In the genomic region with DNA sequence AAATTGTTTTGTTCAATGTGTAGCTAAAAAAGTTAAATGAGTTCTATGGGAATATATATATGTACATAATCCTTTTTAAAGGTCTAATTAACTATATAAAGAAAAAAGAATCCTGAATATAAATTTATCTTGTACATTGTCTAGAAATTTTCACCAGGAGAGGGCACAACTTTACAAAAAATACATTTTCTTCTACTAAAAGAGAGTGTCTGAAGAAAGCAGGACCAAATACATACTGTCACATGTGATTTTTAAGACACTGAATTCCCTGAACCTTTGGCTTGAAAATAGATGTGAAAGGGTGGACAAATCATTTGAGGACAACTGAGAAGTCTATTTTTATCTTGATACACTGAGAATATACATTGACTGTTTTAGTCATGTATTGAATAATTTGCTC, we compare ENCODE assay signal across 14 cellular contexts.
DNase-seq lines count a peak whose midpoint lies in the region; ATAC-seq and TF ChIP-seq lines count a peak whose summit lies in the region.
"Had no signal": no experiment of that assay in that cellular context is flagged by ENCODE, and none has a peak within 500 bp of the region (broad histone marks: within the 10 kb centered on the region; RNA-seq: fewer than 3 reads in every experiment).

No MANE protein-coding gene starts in this region.

- H3K27ac Mint-ChIP-seq in activated naive CD4-positive, alpha-beta T cell treated with anti-CD3 and anti-CD28 coated beads, Interleukin-2, amount 50 U/mL, for 72 hours: no peak overlapping the region
- H3K27ac Mint-ChIP-seq: activated naive CD8-positive, alpha-beta T cell had no signal

- no peak overlapping the region for H3K4me3 ChIP-seq in Panc1 (ENCODE audit: low read depth in 2 of 2, low read length in 2 of 2)

- H3K27ac ChIP-seq in C4-2B: no peak overlapping the region
- no peak overlapping the region for H3K27ac ChIP-seq in Panc1 (ENCODE audit: low read length)
- H3K27ac ChIP-seq: neutrophil had no signal

- ATAC-seq in GM21737 (IDR thresholded peaks at IDR 0.05; ENCODE audit: unreplicated experiment) (peak; percentile 57), Panc1 (no peak), left ventricle myocardium superior (no peak), GM21447 (IDR thresholded peaks at IDR 0.05; ENCODE audit: unreplicated experiment) (no peak)
- no peak for ATAC-seq in stimulated activated naive CD8-positive, alpha-beta T cell treated with anti-CD3 and anti-CD28 coated beads, Interleukin-15, Interleukin-2, amounts not matched to agents 100 U/mL and 50 U/mL, for 24 hours
- no peak for ATAC-seq in activated naive CD4-positive, alpha-beta T cell treated with anti-CD3 and anti-CD28 coated beads, Interleukin-2, amount 50 U/mL, for 72 hours

- H3K36me3 Mint-ChIP-seq in activated naive CD4-positive, alpha-beta T cell treated with anti-CD3 and anti-CD28 coated beads, Interleukin-2, amount 50 U/mL, for 72 hours: no peaks in the 10 kb centered on the region
- H3K36me3 Mint-ChIP-seq: activated naive CD8-positive, alpha-beta T cell had no signal

- CTCF ChIA-PET in Panc1 (lab: Charles Lee): no interaction called here

- H3K9me3 Mint-ChIP-seq in activated naive CD4-positive, alpha-beta T cell treated with anti-CD3 and anti-CD28 coated beads, Interleukin-2, amount 50 U/mL, for 72 hours: no peaks in the 10 kb centered on the region

- no peaks in the 10 kb centered on the region for H3K9me3 ChIP-seq in Panc1 (ENCODE audit: control insufficient read depth, insufficient read depth, low read depth, low read length)
- H3K9me3 ChIP-seq: neutrophil had no signal

- H3K4me1 ChIP-seq in Panc1 (ENCODE audit: control insufficient read depth, insufficient read depth, low read length): no peaks in the 10 kb centered on the region

- BruUV-seq in Panc1 (replicated peaks; lab: Mats Ljungman, UMichigan): no TSS peak

- in situ Hi-C loops in Panc1 (cut with HindIII; ENCODE audit: low pct_unique_long_range_greater_than_20kb, low sequenced_read_pairs): no loop called here

- POLR2A ChIA-PET in Panc1 (lab: Charles Lee): no interaction called here

- H3K27me3 ChIP-seq in Panc1 (ENCODE audit: control insufficient read depth, insufficient read depth, low read length): no peaks in the 10 kb centered on the region
- H3K27me3 ChIP-seq: neutrophil had no signal

- intact Hi-C loops in Panc1 (cut with micrococcal nuclease; ENCODE audit: unreplicated experiment) (loop anchor here (10.0 kb wide), 3 partner anchors 703 to 1173 kb away; no protein-coding TSS in a partner anchor), left ventricle myocardium superior (cut with micrococcal nuclease) (no loop called here)

- no peak for DNase-seq in Panc1 (ENCODE audit: low read depth, low spot score)
- DNase-seq in fibroblast of peridontal ligament (ENCODE audit: extremely low read depth): peak; percentile 39
- DNase-seq in stimulated activated naive CD8-positive, alpha-beta T cell treated with anti-CD3 and anti-CD28 coated beads, Interleukin-15, Interleukin-2, amounts not matched to agents 100 U/mL and 50 U/mL, for 24 hours: no peak
- DNase-seq in activated naive CD4-positive, alpha-beta T cell treated with anti-CD3 and anti-CD28 coated beads, Interleukin-2, amount 50 U/mL, for 72 hours (ENCODE audit: low spot score in 2 of 2): no peak
- DNase-seq in left ventricle myocardium superior: no peak
- DNase-seq: effector CD4-positive, alpha-beta T cell; H7; NCI-H1092 treated with DMSO at 0.1 percent for 48 hours; stimulated activated CD4-positive, alpha-beta T cell treated with anti-CD3 and anti-CD28 coated beads, Interleukin-4, amount 100 ng/mL, for 24 hours had no signal

- no peaks in the 10 kb centered on the region for H3K36me3 ChIP-seq in Panc1 (ENCODE audit: control insufficient read depth, insufficient read depth, low read length)
- H3K36me3 ChIP-seq: neutrophil had no signal

- TF ChIP-seq CTCF in C4-2B (conservative IDR thresholded peaks at IDR 0.05): peak; percentile 27
- peak; percentile 22; the same call in 1 of the 2 replicates for TF ChIP-seq CTCF in Panc1 (IDR thresholded peaks at IDR 0.05)
